ENCODE assay signal across 22 cellular contexts in genomic region chr1:115705085-115706008, GRCh38.
DNase-seq lines count a peak whose midpoint lies in the region; ATAC-seq, FAIRE-seq and TF ChIP-seq lines count a peak whose summit lies in the region.
"Had no signal": no experiment of that assay in that cellular context is flagged by ENCODE, and none has a peak within 500 bp of the region (broad histone marks: within the 10 kb centered on the region; RNA-seq: fewer than 3 reads in every experiment).

No MANE protein-coding gene starts in this region.

- H3K4me3 ChIP-seq in HAP-1 (no peak overlapping the region), PC-9 (no peak overlapping the region), endothelial cell of umbilical vein (replicated peaks in 1 of 3; ENCODE audit: insufficient read depth in 1 of 3, low read depth in 1 of 3, low read length in 3 of 3) (no peak overlapping the region), endodermal cell (ENCODE audit: low read length) (no peak overlapping the region)
- H3K4me3 ChIP-seq: ascending aorta, colonic mucosa, gastrocnemius medialis, left lung had no signal

- H3K4me3 Mint-ChIP-seq in nephron (no peak overlapping the region), endodermal cell (no peak overlapping the region)

- no peak for TF ChIP-seq POLR2A in endothelial cell of umbilical vein (IDR thresholded peaks at IDR 0.05; ENCODE audit: low read depth, low read length)

- FAIRE-seq in endothelial cell of umbilical vein (lab: Jason Lieb, UNC): peak; percentile 26

- peak overlapping the region; percentile 67 to 86 (median 79) for H3K27ac Mint-ChIP-seq in nephron
- H3K27ac Mint-ChIP-seq in endodermal cell: no peak overlapping the region

- BruUV-seq in PC-9 (replicated peaks; lab: Mats Ljungman, UMichigan) (no TSS peak), endothelial cell of umbilical vein (replicated peaks; lab: Mats Ljungman, UMichigan) (no TSS peak)

- H3K27me3 ChIP-seq in HAP-1 (ENCODE audit: low read depth): no peaks in the 10 kb centered on the region
- no peaks in the 10 kb centered on the region for H3K27me3 ChIP-seq in PC-9 (ENCODE audit: insufficient read depth, low read depth)
- H3K27me3 ChIP-seq in endothelial cell of umbilical vein (ENCODE audit: control insufficient read depth in 2 of 2, insufficient read depth in 2 of 2, low read length in 2 of 2): peaks cover 3 to 15% of the 10 kb centered on the region in 2 experiments
- H3K27me3 ChIP-seq in endodermal cell (ENCODE audit: control insufficient read depth, insufficient read depth, low read length, poor library complexity, severe bottlenecking): no peaks in the 10 kb centered on the region
- H3K27me3 ChIP-seq: ascending aorta, colonic mucosa, gastrocnemius medialis had no signal

- in situ Hi-C loops in HAP-1 (cut with MboI; ENCODE audit: low sequenced_read_pairs): loop anchor here (25.0 kb wide), 1 partner anchor 93 kb away; no protein-coding TSS in a partner anchor

- TF ChIP-seq CTCF in PC-9 (conservative IDR thresholded peaks at IDR 0.05) (no peak), endothelial cell of umbilical vein (IDR thresholded peaks at IDR 0.05; ENCODE audit: extremely low read depth in 1 of 2, insufficient read depth in 1 of 2, low read depth in 1 of 2, low read length in 2 of 2) (no peak), nephron (IDR thresholded peaks at IDR 0.05; ENCODE audit: unreplicated experiment in 3 of 3) (no peak), endodermal cell (conservative IDR thresholded peaks at IDR 0.05) (no peak)

- CTCF ChIA-PET in PC-9 (lab: Charles Lee) (interaction anchor here (1.0 to 2.8 kb wide), 6 partner anchors 20 to 66 kb away, joined by 3 to 21 read pairs (median 8); no protein-coding TSS in a partner anchor), endothelial cell of umbilical vein (lab: Charles Lee) (interaction anchor here (0.7 to 7.0 kb wide), 14 partner anchors 9 to 277 kb away, joined by 3 to 350 read pairs (median 14); partner anchors contain the start of gene VANGL1)

- no peaks in the 10 kb centered on the region for H3K9me1 ChIP-seq in endothelial cell of umbilical vein (replicated peaks; ENCODE audit: control insufficient read depth, extremely low read depth, insufficient read depth, low read length)

- H3K27ac ChIP-seq in PC-9 (no peak overlapping the region), endothelial cell of umbilical vein (ENCODE audit: insufficient read depth, low read depth, low read length) (no peak overlapping the region), endodermal cell (ENCODE audit: low read depth, low read length) (no peak overlapping the region)
- H3K27ac ChIP-seq: ascending aorta, colonic mucosa, gastrocnemius medialis, HL-60, left lung, parathyroid adenoma, VCaP had no signal

- no peak for ATAC-seq in GM18520 (IDR thresholded peaks at IDR 0.05; ENCODE audit: unreplicated experiment)
- ATAC-seq: gastrocnemius medialis, left lung had no signal

- H3F3A ChIP-seq in PC-9 (ENCODE audit: insufficient read depth, low read depth): no peaks in the 10 kb centered on the region; the same call in 1 of the 2 replicates

- dilution Hi-C loops in endothelial cell of umbilical vein (cut with MboI; ENCODE audit: extremely low pct_ligation_motif_present, low sequenced_read_pairs): no loop called here

- no peak overlapping the region for H2AFZ ChIP-seq in PC-9
- no peak overlapping the region for H2AFZ ChIP-seq in endothelial cell of umbilical vein (ENCODE audit: low read depth, low read length)
- H2AFZ ChIP-seq: parathyroid adenoma had no signal

- H3K9me3 ChIP-seq in HAP-1 (no peaks in the 10 kb centered on the region), PC-9 (ENCODE audit: insufficient read depth, low read depth) (no peaks in the 10 kb centered on the region), endothelial cell of umbilical vein (replicated peaks; ENCODE audit: control insufficient read depth, insufficient read depth, low read length) (no peaks in the 10 kb centered on the region), endodermal cell (ENCODE audit: control insufficient read depth, low read length) (no peaks in the 10 kb centered on the region)
- H3K9me3 ChIP-seq: ascending aorta, colonic mucosa, gastrocnemius medialis, left lung had no signal

- H3K27me3 Mint-ChIP-seq in nephron (ENCODE audit: low read depth) (peaks cover 12% of the 10 kb centered on the region), endodermal cell (ENCODE audit: insufficient read depth) (no peaks in the 10 kb centered on the region)

- H3K4me1 ChIP-seq in HAP-1: peaks cover 18% of the 10 kb centered on the region
- peaks cover 23% of the 10 kb centered on the region for H3K4me1 ChIP-seq in PC-9 (replicated peaks; ENCODE audit: insufficient read depth)
- H3K4me1 ChIP-seq in endothelial cell of umbilical vein (ENCODE audit: control insufficient read depth, extremely low read depth, insufficient read depth, low read length): no peaks in the 10 kb centered on the region
- H3K4me1 ChIP-seq in endodermal cell (ENCODE audit: control insufficient read depth, insufficient read depth, low read length): peaks cover 4% of the 10 kb centered on the region
- H3K4me1 ChIP-seq: colonic mucosa, gastrocnemius medialis, left lung, parathyroid adenoma had no signal

- H4K20me1 ChIP-seq in PC-9 (ENCODE audit: insufficient read depth): no peaks in the 10 kb centered on the region
- no peaks in the 10 kb centered on the region for H4K20me1 ChIP-seq in endothelial cell of umbilical vein (replicated peaks; ENCODE audit: control insufficient read depth, extremely low read depth, insufficient read depth, low read length)

- peak; percentile 65 to 94 for DNase-seq in HAP-1 (ENCODE audit: low spot score in 2 of 2)
- peak in 1 of 2 experiments; percentile 58 for DNase-seq in PC-9
- DNase-seq in endothelial cell of umbilical vein (ENCODE audit: low read depth, low spot score): no peak
- no peak for DNase-seq in endodermal cell
- DNase-seq in NCI-H446 (lab: John Stamatoyannopoulos, UW): no peak
- no peak for DNase-seq in midbrain (lab: John Stamatoyannopoulos, UW)
- DNase-seq: activated CD4-positive, alpha-beta T cell treated with anti-CD3 and anti-CD28 coated beads, Interleukin-2, amount 50 U/mL, for 48 hours; activated naive CD4-positive, alpha-beta T cell treated with Interleukin-2 at 50 U/mL for 16 hours; activated T-cell treated with anti-CD3 and anti-CD28 coated beads for 4 hours; colonic mucosa; gastrocnemius medialis; HCEC 1CT; left lung; NCI-H1092; NCI-H774; stimulated activated CD4-positive, alpha-beta T cell treated with anti-CD3 and anti-CD28 coated beads, Interleukin-2, amount 100 ng/mL, for 48 hours had no signal

- POLR2A ChIA-PET in PC-9 (lab: Charles Lee; ENCODE audit: unreplicated experiment): interaction anchor here (0.6 kb wide), 1 partner anchor 9 kb away, joined by 3 read pairs; no protein-coding TSS in a partner anchor
- POLR2A ChIA-PET in endothelial cell of umbilical vein (lab: Charles Lee): no interaction called here

- H3K79me2 ChIP-seq in PC-9 (ENCODE audit: low read depth) (no peaks in the 10 kb centered on the region), endothelial cell of umbilical vein (ENCODE audit: control insufficient read depth, insufficient read depth, low read length) (no peaks in the 10 kb centered on the region)
- H3K79me2 ChIP-seq: parathyroid adenoma had no signal

- peak overlapping the region; percentile 8; the same call in 1 of the 2 replicates for H3K4me2 ChIP-seq in PC-9
- no peak overlapping the region for H3K4me2 ChIP-seq in endothelial cell of umbilical vein (ENCODE audit: insufficient read depth, low read length)

- intact Hi-C loops in PC-9 (cut with micrococcal nuclease; ENCODE audit: unreplicated experiment) (loop anchor here (2.0 kb wide), 1 partner anchor 63 kb away; no protein-coding TSS in a partner anchor), endothelial cell of umbilical vein (cut with micrococcal nuclease) (loop anchor here (1.0 to 5.0 kb wide), 3 partner anchors 63 to 158 kb away; partner anchors contain the start of gene VANGL1)

- no peaks in the 10 kb centered on the region for H3K9me2 ChIP-seq in PC-9 (ENCODE audit: insufficient read depth)

- no peaks in the 10 kb centered on the region for H3K36me3 Mint-ChIP-seq in nephron (ENCODE audit: low read depth)
- no peaks in the 10 kb centered on the region for H3K36me3 Mint-ChIP-seq in endodermal cell (ENCODE audit: low read depth)

- H3K4me1 Mint-ChIP-seq in nephron (peaks cover 43% of the 10 kb centered on the region), endodermal cell (peaks cover 18% of the 10 kb centered on the region)

- no peaks in the 10 kb centered on the region for H3K36me3 ChIP-seq in HAP-1 (replicated peaks)
- no peaks in the 10 kb centered on the region for H3K36me3 ChIP-seq in PC-9 (ENCODE audit: low read depth)
- no peaks in the 10 kb centered on the region for H3K36me3 ChIP-seq in endothelial cell of umbilical vein (ENCODE audit: control insufficient read depth in 2 of 2, extremely low read depth in 1 of 2, insufficient read depth in 2 of 2, low read length in 2 of 2)
- no peaks in the 10 kb centered on the region for H3K36me3 ChIP-seq in endodermal cell (ENCODE audit: control insufficient read depth, insufficient read depth, low read length)
- H3K36me3 ChIP-seq: ascending aorta, colonic mucosa, left lung had no signal

- H3K9ac ChIP-seq in endothelial cell of umbilical vein (replicated peaks; ENCODE audit: extremely low read depth, insufficient read depth, low read length) (no peak overlapping the region), endodermal cell (ENCODE audit: extremely low read depth, low read length, poor library complexity, severe bottlenecking) (no peak overlapping the region)
- H3K9ac ChIP-seq: parathyroid adenoma had no signal

- WGBS in endodermal cell (ENCODE audit: insufficient coverage in 1 of 2, insufficient read length in 1 of 2), 2 experiments: 68 to 89% methylated on average over 5 to 12 of the region's 12 CpGs

- H3K9me3 Mint-ChIP-seq in nephron (no peaks in the 10 kb centered on the region), endodermal cell (no peaks in the 10 kb centered on the region)

TF ChIP-seq in endothelial cell of umbilical vein, 7 proteins besides CTCF, POLR2A, EP300 and RAD21:
- TF ChIP-seq POLR2AphosphoS5 (IDR thresholded peaks at IDR 0.05; ENCODE audit: insufficient read depth, low read depth, low read length) (no peak), MYC (IDR thresholded peaks at IDR 0.05; ENCODE audit: low read depth, low read length) (no peak), EZH2 (IDR thresholded peaks at IDR 0.05; ENCODE audit: borderline replicate concordance, low read depth, low read length, severe bottlenecking) (no peak), JUN (IDR thresholded peaks at IDR 0.05; ENCODE audit: borderline replicate concordance, insufficient read depth, insufficient read length, low read depth) (no peak), GATA2 (IDR thresholded peaks at IDR 0.05; ENCODE audit: insufficient read depth, insufficient read length, low read depth, low read length) (no peak), FOS (IDR thresholded peaks at IDR 0.05; ENCODE audit: borderline replicate concordance, insufficient read depth, low read length) (no peak)
- TF ChIP-seq, protein P1, sequence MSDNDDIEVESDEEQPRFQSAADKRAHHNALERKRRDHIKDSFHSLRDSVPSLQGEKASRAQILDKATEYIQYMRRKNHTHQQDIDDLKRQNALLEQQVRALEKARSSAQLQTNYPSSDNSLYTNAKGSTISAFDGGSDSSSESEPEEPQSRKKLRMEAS (IDR thresholded peaks at IDR 0.05; ENCODE audit: insufficient read depth, insufficient read length): no peak

Comparison
In these comparisons a context has a peak if more than half of its experiments do, and no peak if none do; other contexts are left out.
1. DNase-seq: peak in HAP-1 (2 of 2); none in endothelial cell of umbilical vein (single experiment), endodermal cell (single experiment), NCI-H446 (0 of 2) and midbrain (single experiment).